19 cellular contexts compared by ENCODE assay signal in the genomic region with DNA sequence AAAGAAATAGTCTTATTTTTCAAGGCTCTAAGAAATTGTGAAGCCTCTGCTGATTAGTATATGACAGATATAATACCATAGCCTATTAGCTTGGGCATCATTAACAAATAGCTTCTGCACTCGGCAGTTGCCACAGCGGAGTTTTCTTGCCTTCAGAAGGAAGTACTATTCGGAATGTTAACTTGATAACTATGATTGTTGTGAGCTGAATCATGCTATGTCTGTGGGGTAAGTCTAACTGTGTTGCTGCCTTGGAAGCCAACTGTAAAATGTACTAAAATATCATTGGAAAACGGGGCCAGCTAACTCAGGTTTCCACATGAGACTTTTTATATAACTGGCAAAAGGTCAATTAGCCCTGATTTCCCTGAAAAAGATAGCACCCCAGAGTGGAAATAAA.
DNase-seq lines count a peak whose midpoint lies in the region; ATAC-seq and TF ChIP-seq lines count a peak whose summit lies in the region.
"Had no signal": no experiment of that assay in that cellular context is flagged by ENCODE, and none has a peak within 500 bp of the region (broad histone marks: within the 10 kb centered on the region; RNA-seq: fewer than 3 reads in every experiment).

No MANE protein-coding gene starts in this region.

- H3K9me3 Mint-ChIP-seq in HFFc6: no peaks in the 10 kb centered on the region

- H3K36me3 ChIP-seq in brain microvascular endothelial cell (replicated peaks): no peaks in the 10 kb centered on the region
- H3K36me3 ChIP-seq: MG63 had no signal

- peak; percentile 77 for DNase-seq in HFFc6
- DNase-seq in brain microvascular endothelial cell: peak; percentile 75
- DNase-seq in hepatic stellate cell (ENCODE audit: low spot score): peak; percentile 20
- DNase-seq in stromal cell of bone marrow (ENCODE audit: low read depth): peak; percentile 52
- DNase-seq in NCI-H524 treated with DMSO at 0.1 percent for 48 hours (lab: John Stamatoyannopoulos, UW): no peak
- DNase-seq in NCI-H2029 (lab: John Stamatoyannopoulos, UW): no peak
- DNase-seq in NCI-H2171 treated with DMSO at 0.1 percent for 48 hours (lab: John Stamatoyannopoulos, UW): no peak
- DNase-seq: activated gamma-delta T cell; body of pancreas; effector memory CD8-positive, alpha-beta T cell; GDM1; MG63; naive thymus-derived CD4-positive, alpha-beta T cell; NCI-H2107; NK-92 treated with Interleukin-12 subunit alpha and Interleukin-12 subunit beta, amount 100 ng/mL, for 24 hours; right cardiac atrium had no signal

- TF ChIP-seq CTCF in HFFc6 (IDR thresholded peaks at IDR 0.05): no peak
- TF ChIP-seq CTCF in brain microvascular endothelial cell (IDR thresholded peaks at IDR 0.05; ENCODE audit: low read depth, low read length, missing control alignments): no peak

- in situ Hi-C loops in brain microvascular endothelial cell (cut with HindIII; ENCODE audit: low pct_ligation_motif_present, low sequenced_read_pairs): no loop called here

- peak overlapping the region; percentile 90 for H3K27ac Mint-ChIP-seq in HFFc6
- H3K27ac Mint-ChIP-seq: effector memory CD8-positive, alpha-beta T cell; naive thymus-derived CD4-positive, alpha-beta T cell; stimulated activated effector memory CD8-positive, alpha-beta T cell treated with anti-CD3 and anti-CD28 coated beads, Interleukin-12 subunit alpha, Interleukin-12 subunit beta, amount 100 ng/mL, for 72 hours had no signal

- peak overlapping the region; percentile 59 for H3K4me3 Mint-ChIP-seq in HFFc6
- H3K4me3 Mint-ChIP-seq: effector memory CD8-positive, alpha-beta T cell; naive thymus-derived CD4-positive, alpha-beta T cell; stimulated activated effector memory CD8-positive, alpha-beta T cell treated with anti-CD3 and anti-CD28 coated beads, Interleukin-12 subunit alpha, Interleukin-12 subunit beta, amount 100 ng/mL, for 72 hours had no signal

- H3K27ac ChIP-seq in brain microvascular endothelial cell: peak overlapping the region; percentile 12
- H3K27ac ChIP-seq: body of pancreas, VCaP had no signal

- peaks cover 56% of the 10 kb centered on the region for H3K4me1 Mint-ChIP-seq in HFFc6 (ENCODE audit: low read depth)
- H3K4me1 Mint-ChIP-seq: naive thymus-derived CD4-positive, alpha-beta T cell; stimulated activated effector memory CD8-positive, alpha-beta T cell treated with anti-CD3 and anti-CD28 coated beads, Interleukin-12 subunit alpha, Interleukin-12 subunit beta, amount 100 ng/mL, for 72 hours had no signal

- H3K4me3 ChIP-seq in brain microvascular endothelial cell (ENCODE audit: low read depth, low read length): no peak overlapping the region
- H3K4me3 ChIP-seq: body of pancreas, MG63 had no signal

- no peaks in the 10 kb centered on the region for H3K27me3 ChIP-seq in brain microvascular endothelial cell (replicated peaks)
- H3K27me3 ChIP-seq: body of pancreas, MG63 had no signal

- H3K27me3 Mint-ChIP-seq in HFFc6 (ENCODE audit: insufficient read depth): no peaks in the 10 kb centered on the region; the same call in 1 of the 2 replicates
- H3K27me3 Mint-ChIP-seq: effector memory CD8-positive, alpha-beta T cell; naive thymus-derived CD4-positive, alpha-beta T cell had no signal

- H3K36me3 Mint-ChIP-seq in HFFc6 (ENCODE audit: low read depth): no peaks in the 10 kb centered on the region
- H3K36me3 Mint-ChIP-seq: naive thymus-derived CD4-positive, alpha-beta T cell; stimulated activated effector memory CD8-positive, alpha-beta T cell treated with anti-CD3 and anti-CD28 coated beads, Interleukin-12 subunit alpha, Interleukin-12 subunit beta, amount 100 ng/mL, for 72 hours had no signal

- ATAC-seq in HG03565 (IDR thresholded peaks at IDR 0.05; ENCODE audit: unreplicated experiment): no peak
- ATAC-seq: body of pancreas; effector memory CD8-positive, alpha-beta T cell; naive thymus-derived CD4-positive, alpha-beta T cell; right cardiac atrium; stimulated activated effector memory CD8-positive, alpha-beta T cell treated with anti-CD3 and anti-CD28 coated beads, Interleukin-12 subunit alpha, Interleukin-12 subunit beta, amount 100 ng/mL, for 72 hours had no signal

Comparison
In these comparisons a context has a peak if more than half of its experiments do, and no peak if none do; other contexts are left out.
1. DNase-seq: peak in HFFc6 (single experiment), brain microvascular endothelial cell (single experiment), hepatic stellate cell (single experiment) and stromal cell of bone marrow (single experiment); none in NCI-H524 treated with DMSO at 0.1 percent for 48 hours (single experiment), NCI-H2029 (single experiment) and NCI-H2171 treated with DMSO at 0.1 percent for 48 hours (single experiment).